ENCODE assay signal across 20 cellular contexts in the genomic region with DNA sequence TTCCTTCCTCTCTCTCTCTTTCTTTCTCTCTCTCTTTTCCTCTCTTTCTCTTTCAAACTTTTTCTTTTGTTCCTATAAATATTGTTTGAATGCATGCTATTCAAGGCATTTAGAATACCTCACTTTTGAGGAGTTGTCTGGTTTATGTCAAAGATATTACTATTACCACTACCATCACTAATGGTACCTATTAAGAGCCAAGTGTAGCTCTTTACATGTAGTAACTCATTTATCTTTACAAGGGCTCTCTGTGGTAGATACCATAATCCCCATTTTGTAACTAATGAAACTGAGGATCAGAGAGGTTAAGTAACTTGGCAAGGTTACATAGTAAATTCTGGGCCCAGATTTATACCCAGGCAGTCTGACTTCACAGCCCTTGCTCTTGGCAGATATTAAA.
DNase-seq lines count a peak whose midpoint lies in the region; ATAC-seq and TF ChIP-seq lines count a peak whose summit lies in the region.
"Had no signal": no experiment of that assay in that cellular context is flagged by ENCODE, and none has a peak within 500 bp of the region (broad histone marks: within the 10 kb centered on the region; RNA-seq: fewer than 3 reads in every experiment).

No MANE protein-coding gene starts in this region.

- no peak overlapping the region for H3K4me3 Mint-ChIP-seq in Caco-2 (ENCODE audit: unreplicated experiment)
- no peak overlapping the region for H3K4me3 Mint-ChIP-seq in WTC11
- H3K4me3 Mint-ChIP-seq in activated naive CD4-positive, alpha-beta T cell treated with anti-CD3 and anti-CD28 coated beads, Interleukin-2, amount 10 ng/mL, durations not matched to agents 7 days and 5 days = no peak overlapping the region
- H3K4me3 Mint-ChIP-seq: CD14-positive monocyte, GM23338, IgD-negative memory B cell had no signal

- no peaks in the 10 kb centered on the region for H3K9me3 ChIP-seq in Caco-2
- no peaks in the 10 kb centered on the region for H3K9me3 ChIP-seq in sigmoid colon

- no TSS peak for BruUV-seq in Caco-2 (replicated peaks; lab: Mats Ljungman, UMichigan)

- H3K27me3 Mint-ChIP-seq in Caco-2 (ENCODE audit: insufficient read depth, unreplicated experiment) (no peaks in the 10 kb centered on the region), WTC11 (ENCODE audit: low read depth) (no peaks in the 10 kb centered on the region)
- no peaks in the 10 kb centered on the region for H3K27me3 Mint-ChIP-seq in activated naive CD4-positive, alpha-beta T cell treated with anti-CD3 and anti-CD28 coated beads, Interleukin-2, amount 10 ng/mL, durations not matched to agents 7 days and 5 days
- H3K27me3 Mint-ChIP-seq: CD4-positive, alpha-beta memory T cell; IgD-negative memory B cell had no signal

- H3K4me1 Mint-ChIP-seq in Caco-2 (ENCODE audit: low read depth, unreplicated experiment) = peaks cover 18% of the 10 kb centered on the region
- peaks cover 18% of the 10 kb centered on the region for H3K4me1 Mint-ChIP-seq in WTC11
- H3K4me1 Mint-ChIP-seq in activated naive CD4-positive, alpha-beta T cell treated with anti-CD3 and anti-CD28 coated beads, Interleukin-2, amount 10 ng/mL, durations not matched to agents 7 days and 5 days = no peaks in the 10 kb centered on the region

- H3K4me3 ChIP-seq in Caco-2 (ENCODE audit: low read depth, low read length) = no peak overlapping the region
- no peak overlapping the region for H3K4me3 ChIP-seq in fibroblast of the aortic adventitia (ENCODE audit: low read depth, low read length)
- H3K4me3 ChIP-seq in sigmoid colon = no peak overlapping the region
- H3K4me3 ChIP-seq: BLaER1, GM23338 had no signal

- ATAC-seq in WTC11 = no peak
- ATAC-seq: GM23338, HepG2 had no signal

- H3K4me1 ChIP-seq in Caco-2 = peaks cover 21% of the 10 kb centered on the region
- H3K4me1 ChIP-seq in sigmoid colon = peaks cover 0 to 37% (median 23%) of the 10 kb centered on the region in 4 donors
- H3K4me1 ChIP-seq: BLaER1 had no signal

- TF ChIP-seq EP300 in sigmoid colon (IDR thresholded peaks at IDR 0.05) = no peak

- TF ChIP-seq POLR2A in sigmoid colon (IDR thresholded peaks at IDR 0.05) = no peak

- POLR2A ChIA-PET in Caco-2 (lab: Charles Lee) = no interaction called here
- POLR2A ChIA-PET in WTC11 (lab: Charles Lee) = no interaction called here

- no peaks in the 10 kb centered on the region for H3K36me3 Mint-ChIP-seq in Caco-2 (ENCODE audit: insufficient read depth, unreplicated experiment)
- peaks cover 3% of the 10 kb centered on the region for H3K36me3 Mint-ChIP-seq in WTC11
- H3K36me3 Mint-ChIP-seq in activated naive CD4-positive, alpha-beta T cell treated with anti-CD3 and anti-CD28 coated beads, Interleukin-2, amount 10 ng/mL, durations not matched to agents 7 days and 5 days = peaks cover 1% of the 10 kb centered on the region

- H3K9me3 Mint-ChIP-seq in Caco-2 (ENCODE audit: unreplicated experiment) (peaks cover 17% of the 10 kb centered on the region), WTC11 (no peaks in the 10 kb centered on the region; the same call in 1 of the 2 replicates)
- no peaks in the 10 kb centered on the region for H3K9me3 Mint-ChIP-seq in activated naive CD4-positive, alpha-beta T cell treated with anti-CD3 and anti-CD28 coated beads, Interleukin-2, amount 10 ng/mL, durations not matched to agents 7 days and 5 days
- H3K9me3 Mint-ChIP-seq: IgD-negative memory B cell had no signal

- no peaks in the 10 kb centered on the region for H3K36me3 ChIP-seq in Caco-2 (ENCODE audit: control insufficient read depth, insufficient read depth, low read length)
- H3K36me3 ChIP-seq in sigmoid colon = no peaks in the 10 kb centered on the region

- intact Hi-C loops in Caco-2 (cut with micrococcal nuclease; ENCODE audit: unreplicated experiment) (no loop called here), sigmoid colon (cut with DNase I) (no loop called here)

- H3K27ac Mint-ChIP-seq in Caco-2 (ENCODE audit: unreplicated experiment) = peak overlapping the region; percentile 4
- H3K27ac Mint-ChIP-seq in WTC11 = peak overlapping the region; percentile 48; the same call in 1 of the 2 replicates
- no peak overlapping the region for H3K27ac Mint-ChIP-seq in activated naive CD4-positive, alpha-beta T cell treated with anti-CD3 and anti-CD28 coated beads, Interleukin-2, amount 10 ng/mL, durations not matched to agents 7 days and 5 days
- H3K27ac Mint-ChIP-seq: CD14-positive monocyte; CD4-positive, alpha-beta memory T cell; GM23338; IgD-negative memory B cell had no signal

- DNase-seq in Caco-2 (no peak), WTC11 (ENCODE audit: low spot score) (no peak), fibroblast of the aortic adventitia (ENCODE audit: low read depth) (peak; percentile 68), sigmoid colon (no peak), H4 (ENCODE audit: low spot score) (no peak), NCI-H1694 treated with DMSO at 0.1 percent for 48 hours (lab: John Stamatoyannopoulos, UW) (no peak), iPS-NIHi7 (ENCODE audit: extremely low spot score) (no peak)
- DNase-seq in activated naive CD4-positive, alpha-beta T cell treated with anti-CD3 and anti-CD28 coated beads, Interleukin-2, amount 10 ng/mL, durations not matched to agents 7 days and 5 days = no peak
- DNase-seq: 8988T; Calu3; CD4-positive, alpha-beta memory T cell; DMS53; DND-41; EL; H7 had no signal

- H3K27me3 ChIP-seq in Caco-2 (replicated peaks; ENCODE audit: control insufficient read depth, insufficient read depth, low read length) (no peaks in the 10 kb centered on the region), sigmoid colon (no peaks in the 10 kb centered on the region)
- H3K27me3 ChIP-seq: BLaER1 had no signal

- CTCF ChIA-PET in Caco-2 (lab: Charles Lee) = no interaction called here
- CTCF ChIA-PET in WTC11 (lab: Charles Lee) = no interaction called here
- CTCF ChIA-PET in activated naive CD4-positive, alpha-beta T cell treated with anti-CD3 and anti-CD28 coated beads, Interleukin-2, amount 10 ng/mL, durations not matched to agents 7 days and 5 days (lab: Charles Lee) = no interaction called here

- peak overlapping the region in 3 of 4 donors; percentile 22 to 62 (median 56) for H3K27ac ChIP-seq in sigmoid colon
- H3K27ac ChIP-seq: BLaER1 had no signal

- TF ChIP-seq CTCF in Caco-2 (IDR thresholded peaks at IDR 0.05; ENCODE audit: insufficient read depth in 1 of 2, low read depth in 1 of 2, low read length in 1 of 2, severe bottlenecking in 1 of 2, unreplicated experiment in 1 of 2) (no peak), WTC11 (IDR thresholded peaks at IDR 0.05) (no peak), fibroblast of the aortic adventitia (IDR thresholded peaks at IDR 0.05; ENCODE audit: insufficient read depth, low read length) (no peak), sigmoid colon (IDR thresholded peaks at IDR 0.05) (no peak)

TF ChIP-seq in WTC11, 78 proteins besides CTCF, POLR2A, EP300 and RAD21 (continues in another document):
- TF ChIP-seq ZBTB21 (CRISPR knock-in tag; IDR thresholded peaks at IDR 0.05; ENCODE audit: borderline replicate concordance) (no peak), ZNF138 (CRISPR knock-in tag; conservative IDR thresholded peaks at IDR 0.05) (no peak), USF1 (CRISPR knock-in tag; IDR thresholded peaks at IDR 0.05) (no peak), MYBL2 (CRISPR knock-in tag; IDR thresholded peaks at IDR 0.05) (no peak), PREB (CRISPR knock-in tag; IDR thresholded peaks at IDR 0.05; ENCODE audit: borderline replicate concordance) (no peak)
- TF ChIP-seq, protein P1, sequence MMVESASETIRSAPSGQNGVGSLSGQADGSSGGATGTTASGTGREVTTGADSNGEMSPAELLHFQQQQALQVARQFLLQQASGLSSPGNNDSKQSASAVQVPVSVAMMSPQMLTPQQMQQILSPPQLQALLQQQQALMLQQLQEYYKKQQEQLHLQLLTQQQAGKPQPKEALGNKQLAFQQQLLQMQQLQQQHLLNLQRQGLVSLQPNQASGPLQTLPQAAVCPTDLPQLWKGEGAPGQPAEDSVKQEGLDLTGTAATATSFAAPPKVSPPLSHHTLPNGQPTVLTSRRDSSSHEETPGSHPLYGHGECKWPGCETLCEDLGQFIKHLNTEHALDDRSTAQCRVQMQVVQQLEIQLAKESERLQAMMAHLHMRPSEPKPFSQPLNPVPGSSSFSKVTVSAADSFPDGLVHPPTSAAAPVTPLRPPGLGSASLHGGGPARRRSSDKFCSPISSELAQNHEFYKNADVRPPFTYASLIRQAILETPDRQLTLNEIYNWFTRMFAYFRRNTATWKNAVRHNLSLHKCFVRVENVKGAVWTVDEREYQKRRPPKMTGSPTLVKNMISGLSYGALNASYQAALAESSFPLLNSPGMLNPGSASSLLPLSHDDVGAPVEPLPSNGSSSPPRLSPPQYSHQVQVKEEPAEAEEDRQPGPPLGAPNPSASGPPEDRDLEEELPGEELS (CRISPR knock-in tag; IDR thresholded peaks at IDR 0.05) = no peak
